Comparison of ENCODE assay signal across 32 cellular contexts in genomic region chr2:195472835-195473234, GRCh38.
"Had no signal": no experiment of that assay in that cellular context is flagged by ENCODE, and none has a peak within 500 bp of the region (broad histone marks: within the 10 kb centered on the region; RNA-seq: fewer than 3 reads in every experiment).

No MANE protein-coding gene starts in this region.

- H3K27me3 ChIP-seq: adrenal gland, body of pancreas, breast epithelium had no signal

- H3K36me3 ChIP-seq: adrenal gland, breast epithelium, SJCRH30 had no signal

- H3K9me3 Mint-ChIP-seq: activated T-helper 17 cell treated with anti-CD3 and anti-CD28 coated beads, Interleukin-2, amount 50 U/mL, for 72 hours had no signal

- H3K4me3 Mint-ChIP-seq: activated CD4-positive, alpha-beta T cell treated with anti-CD3 and anti-CD28 coated beads for 36 hours; activated CD4-positive, alpha-beta T cell treated with anti-CD3 and anti-CD28 coated beads, Interleukin-2, amount 10 ng/mL, durations not matched to agents 7 days and 5 days; activated CD8-positive, alpha-beta memory T cell treated with anti-CD3 and anti-CD28 coated beads, Interleukin-2, amount 10 ng/mL, durations not matched to agents 7 days and 5 days; activated T-cell treated with anti-CD3 and anti-CD28 coated beads, Interleukin-2, amount 50 U/mL, for 72 hours; activated T-helper 17 cell treated with anti-CD3 and anti-CD28 coated beads, Interleukin-2, amount 50 U/mL, for 72 hours; WTC11 had no signal

- H3K4me1 ChIP-seq: adrenal gland, body of pancreas, breast epithelium, SJCRH30 had no signal

- H3K27ac Mint-ChIP-seq: activated CD4-positive, alpha-beta T cell treated with anti-CD3 and anti-CD28 coated beads for 36 hours; activated CD4-positive, alpha-beta T cell treated with anti-CD3 and anti-CD28 coated beads, Interleukin-2, amount 10 ng/mL, durations not matched to agents 7 days and 5 days; activated CD8-positive, alpha-beta memory T cell treated with anti-CD3 and anti-CD28 coated beads, Interleukin-2, amount 10 ng/mL, durations not matched to agents 7 days and 5 days; activated T-cell treated with anti-CD3 and anti-CD28 coated beads, Interleukin-2, amount 50 U/mL, for 72 hours; activated T-helper 17 cell treated with anti-CD3 and anti-CD28 coated beads, Interleukin-2, amount 50 U/mL, for 72 hours; WTC11 had no signal

- H3K9me3 ChIP-seq: adrenal gland, body of pancreas, breast epithelium had no signal

- H3K27me3 Mint-ChIP-seq: activated CD4-positive, alpha-beta T cell treated with anti-CD3 and anti-CD28 coated beads for 36 hours; activated CD4-positive, alpha-beta T cell treated with anti-CD3 and anti-CD28 coated beads, Interleukin-2, amount 10 ng/mL, durations not matched to agents 7 days and 5 days; activated CD8-positive, alpha-beta memory T cell treated with anti-CD3 and anti-CD28 coated beads, Interleukin-2, amount 10 ng/mL, durations not matched to agents 7 days and 5 days; activated T-helper 17 cell treated with anti-CD3 and anti-CD28 coated beads, Interleukin-2, amount 50 U/mL, for 72 hours had no signal

- H3K36me3 Mint-ChIP-seq: WTC11 had no signal

- H3K27ac ChIP-seq: adrenal gland, body of pancreas, breast epithelium, coronary artery, SJCRH30, SK-N-MC had no signal

- H3K4me3 ChIP-seq: adrenal gland, body of pancreas, breast epithelium, coronary artery, SJCRH30, SK-N-MC had no signal

- H3K4me1 Mint-ChIP-seq: WTC11 had no signal

- DNase-seq: activated CD4-positive, alpha-beta T cell treated with anti-CD3 and anti-CD28 coated beads for 36 hours; activated CD4-positive, alpha-beta T cell treated with anti-CD3 and anti-CD28 coated beads, Interleukin-2, amount 10 ng/mL, durations not matched to agents 7 days and 5 days; activated CD4-positive, alpha-beta T cell treated with anti-CD3 and anti-CD28 coated beads, Interleukin-2, amount 50 U/mL, for 48 hours; activated CD8-positive, alpha-beta memory T cell treated with anti-CD3 and anti-CD28 coated beads for 24 hours; activated CD8-positive, alpha-beta memory T cell treated with anti-CD3 and anti-CD28 coated beads, Interleukin-2, amount 10 ng/mL, durations not matched to agents 7 days and 5 days; activated effector memory CD4-positive, alpha-beta T cell treated with anti-CD3 and anti-CD28 coated beads, Interleukin-2, amount 50 U/mL, for 16 hours; activated naive CD4-positive, alpha-beta T cell; activated naive CD4-positive, alpha-beta T cell treated with anti-CD3 and anti-CD28 coated beads, Interleukin-2, amount 50 U/mL, for 16 hours; activated T-cell treated with anti-CD3 and anti-CD28 coated beads, Interleukin-2, amount 50 U/mL, for 1 hour; activated T-cell treated with anti-CD3 and anti-CD28 coated beads, Interleukin-2, amount 50 U/mL, for 72 hours; adrenal gland; body of pancreas; KG1; NCI-H1048; NCI-H1105 treated with DMSO at 0.1 percent for 48 hours; NCI-H1436; NCI-H1694; NCI-H1930; NCI-H2081 treated with DMSO at 0.1 percent for 48 hours; NCI-H510A; NCI-H526; NCI-H748 treated with DMSO at 0.1 percent for 48 hours; NK-92 treated with Interleukin-12 subunit alpha and Interleukin-12 subunit beta, amount 100 ng/mL, for 24 hours; SHP77; SJCRH30; T1000 had no signal

- ATAC-seq: activated CD4-positive, alpha-beta T cell treated with anti-CD3 and anti-CD28 coated beads for 36 hours; activated CD4-positive, CD25-positive, alpha-beta regulatory T cell treated with anti-CD3 and anti-CD28 coated beads, Interleukin-2, amount 50 U/mL, for 24 hours; activated CD8-positive, alpha-beta memory T cell treated with anti-CD3 and anti-CD28 coated beads, Interleukin-2, amount 10 ng/mL, durations not matched to agents 7 days and 5 days; activated T-cell treated with anti-CD3 and anti-CD28 coated beads, Interleukin-2, amount 50 U/mL, for 72 hours; activated T-helper 17 cell treated with anti-CD3 and anti-CD28 coated beads, Interleukin-2, amount 50 U/mL, for 72 hours; body of pancreas; WTC11 had no signal
